ENCODE assay signal across 31 cellular contexts in the genomic region with DNA sequence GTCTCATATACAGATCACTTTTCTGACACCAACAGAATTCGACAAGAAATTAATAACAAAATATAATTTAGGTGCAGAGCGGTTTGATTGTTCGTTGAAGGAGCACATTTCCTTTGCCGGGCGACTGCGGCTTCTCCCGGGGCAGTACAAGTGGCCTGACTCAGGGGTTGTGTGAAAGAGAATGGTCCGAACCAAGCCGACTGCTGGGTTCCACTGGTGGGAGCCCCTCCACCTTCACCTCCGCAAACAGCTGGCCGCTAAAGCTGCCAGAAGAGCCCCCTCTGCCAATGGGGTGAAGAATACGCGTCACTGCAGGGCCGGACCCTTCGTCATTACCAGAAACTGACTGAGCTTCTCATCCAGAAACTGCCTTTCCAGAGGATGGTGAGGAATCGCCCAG.
"Had no signal": no experiment of that assay in that cellular context is flagged by ENCODE, and none has a peak within 500 bp of the region (broad histone marks: within the 10 kb centered on the region; RNA-seq: fewer than 3 reads in every experiment).

No MANE protein-coding gene starts in this region.

- H3K27ac Mint-ChIP-seq: activated B cell treated with CpG ODN at 0.5 μM for 24 hours; activated CD8-positive, alpha-beta T cell treated with anti-CD3 and anti-CD28 coated beads for 36 hours; activated naive CD4-positive, alpha-beta T cell treated with anti-CD3 and anti-CD28 coated beads for 36 hours; activated naive CD4-positive, alpha-beta T cell treated with anti-CD3 and anti-CD28 coated beads, Interleukin-2, amount 50 U/mL, for 24 hours; activated naive CD8-positive, alpha-beta T cell treated with anti-CD3 and anti-CD28 coated beads for 36 hours; activated naive CD8-positive, alpha-beta T cell treated with anti-CD3 and anti-CD28 coated beads, Interleukin-2, amount 50 U/mL, for 24 hours; activated T-helper 17 cell treated with anti-CD3 and anti-CD28 coated beads, Interleukin-2, amount 50 U/mL, for 72 hours; brain had no signal

- H3K4me1 ChIP-seq: adrenal gland, breast epithelium, colonic mucosa, gastroesophageal sphincter had no signal

- H3K36me3 Mint-ChIP-seq: activated naive CD8-positive, alpha-beta T cell treated with anti-CD3 and anti-CD28 coated beads for 36 hours; brain had no signal

- H3K27me3 Mint-ChIP-seq: activated B cell treated with CpG ODN at 0.5 μM for 24 hours; activated CD8-positive, alpha-beta T cell treated with anti-CD3 and anti-CD28 coated beads for 36 hours; activated naive CD4-positive, alpha-beta T cell treated with anti-CD3 and anti-CD28 coated beads, Interleukin-2, amount 50 U/mL, for 24 hours; activated naive CD8-positive, alpha-beta T cell treated with anti-CD3 and anti-CD28 coated beads for 36 hours; activated T-helper 17 cell treated with anti-CD3 and anti-CD28 coated beads, Interleukin-2, amount 50 U/mL, for 72 hours; brain had no signal

- H3K4me1 Mint-ChIP-seq: activated B cell treated with CpG ODN at 0.5 μM for 24 hours; activated naive CD8-positive, alpha-beta T cell treated with anti-CD3 and anti-CD28 coated beads for 36 hours; activated T-helper 17 cell treated with anti-CD3 and anti-CD28 coated beads, Interleukin-2, amount 50 U/mL, for 72 hours; brain had no signal

- H3K4me3 Mint-ChIP-seq: activated B cell treated with CpG ODN at 0.5 μM for 24 hours; activated CD8-positive, alpha-beta T cell treated with anti-CD3 and anti-CD28 coated beads for 36 hours; activated naive CD4-positive, alpha-beta T cell treated with anti-CD3 and anti-CD28 coated beads for 36 hours; activated naive CD4-positive, alpha-beta T cell treated with anti-CD3 and anti-CD28 coated beads, Interleukin-2, amount 50 U/mL, for 24 hours; activated naive CD8-positive, alpha-beta T cell treated with anti-CD3 and anti-CD28 coated beads for 36 hours; activated naive CD8-positive, alpha-beta T cell treated with anti-CD3 and anti-CD28 coated beads, Interleukin-2, amount 50 U/mL, for 24 hours; activated T-cell treated with anti-CD3 and anti-CD28 coated beads, Interleukin-2, amount 50 U/mL, for 4 hours; activated T-helper 17 cell treated with anti-CD3 and anti-CD28 coated beads, Interleukin-2, amount 50 U/mL, for 72 hours; brain had no signal

- H3K4me3 ChIP-seq: adrenal gland, breast epithelium, cardiac muscle cell, colonic mucosa, esophagus squamous epithelium, gastroesophageal sphincter had no signal

- DNase-seq: activated B cell treated with CpG ODN at 0.5 μM for 24 hours; activated CD4-positive, alpha-beta T cell treated with anti-CD3 and anti-CD28 coated beads for 48 hours; activated CD4-positive, alpha-beta T cell treated with anti-CD3 and anti-CD28 coated beads, Interleukin-2, amount 50 U/mL, for 1 hour; activated CD4-positive, alpha-beta T cell treated with anti-CD3 and anti-CD28 coated beads, Interleukin-2, amount 50 U/mL, for 48 hours; activated CD8-positive, alpha-beta memory T cell treated with anti-CD3 and anti-CD28 coated beads for 24 hours; activated CD8-positive, alpha-beta T cell treated with anti-CD3 and anti-CD28 coated beads for 36 hours; activated effector memory CD4-positive, alpha-beta T cell treated with Interleukin-2 at 50 U/mL for 16 hours; activated gamma-delta T cell treated with Interleukin-2 at 50 U/mL for 16 hours; activated naive CD4-positive, alpha-beta T cell treated with anti-CD3 and anti-CD28 coated beads for 36 hours; activated naive CD8-positive, alpha-beta T cell treated with anti-CD3 and anti-CD28 coated beads for 36 hours; activated naive CD8-positive, alpha-beta T cell treated with anti-CD3 and anti-CD28 coated beads, Interleukin-2, amount 50 U/mL, for 24 hours; activated T-cell treated with anti-CD3 and anti-CD28 coated beads, Interleukin-2, amount 50 U/mL, for 4 hours; adrenal gland; amygdala; aorta; central memory CD4-positive, alpha-beta T cell; cerebellar nuclear complex; colonic mucosa; effector CD8-positive, alpha-beta T cell; esophagus squamous epithelium; foreskin melanocyte; T-helper 2 cell had no signal

- ATAC-seq: activated CD4-positive, CD25-positive, alpha-beta regulatory T cell treated with anti-CD3 and anti-CD28 coated beads, Interleukin-2, amount 50 U/mL, for 24 hours; activated CD8-positive, alpha-beta T cell treated with anti-CD3 and anti-CD28 coated beads for 36 hours; activated naive CD8-positive, alpha-beta T cell treated with anti-CD3 and anti-CD28 coated beads, Interleukin-2, amount 50 U/mL, for 24 hours; activated T-cell treated with anti-CD3 and anti-CD28 coated beads, Interleukin-2, amount 50 U/mL, for 4 hours; activated T-helper 17 cell treated with anti-CD3 and anti-CD28 coated beads, Interleukin-2, amount 50 U/mL, for 72 hours; gastroesophageal sphincter had no signal

- H3K9me3 Mint-ChIP-seq: activated B cell treated with CpG ODN at 0.5 μM for 24 hours; activated T-helper 17 cell treated with anti-CD3 and anti-CD28 coated beads, Interleukin-2, amount 50 U/mL, for 72 hours had no signal

- H3K36me3 ChIP-seq: adrenal gland, breast epithelium, cardiac muscle cell, colonic mucosa, esophagus squamous epithelium, gastroesophageal sphincter had no signal

- H3K27ac ChIP-seq: adrenal gland, breast epithelium, cardiac muscle cell, colonic mucosa, epithelial cell of prostate, esophagus squamous epithelium, gastroesophageal sphincter, VCaP had no signal

- H3K9me3 ChIP-seq: adrenal gland, breast epithelium, colonic mucosa, gastroesophageal sphincter had no signal

- H3K27me3 ChIP-seq: adrenal gland, breast epithelium, cardiac muscle cell, colonic mucosa, esophagus squamous epithelium, gastroesophageal sphincter had no signal
